Comparison of ENCODE assay signal across 8 cellular contexts in the genomic region with DNA sequence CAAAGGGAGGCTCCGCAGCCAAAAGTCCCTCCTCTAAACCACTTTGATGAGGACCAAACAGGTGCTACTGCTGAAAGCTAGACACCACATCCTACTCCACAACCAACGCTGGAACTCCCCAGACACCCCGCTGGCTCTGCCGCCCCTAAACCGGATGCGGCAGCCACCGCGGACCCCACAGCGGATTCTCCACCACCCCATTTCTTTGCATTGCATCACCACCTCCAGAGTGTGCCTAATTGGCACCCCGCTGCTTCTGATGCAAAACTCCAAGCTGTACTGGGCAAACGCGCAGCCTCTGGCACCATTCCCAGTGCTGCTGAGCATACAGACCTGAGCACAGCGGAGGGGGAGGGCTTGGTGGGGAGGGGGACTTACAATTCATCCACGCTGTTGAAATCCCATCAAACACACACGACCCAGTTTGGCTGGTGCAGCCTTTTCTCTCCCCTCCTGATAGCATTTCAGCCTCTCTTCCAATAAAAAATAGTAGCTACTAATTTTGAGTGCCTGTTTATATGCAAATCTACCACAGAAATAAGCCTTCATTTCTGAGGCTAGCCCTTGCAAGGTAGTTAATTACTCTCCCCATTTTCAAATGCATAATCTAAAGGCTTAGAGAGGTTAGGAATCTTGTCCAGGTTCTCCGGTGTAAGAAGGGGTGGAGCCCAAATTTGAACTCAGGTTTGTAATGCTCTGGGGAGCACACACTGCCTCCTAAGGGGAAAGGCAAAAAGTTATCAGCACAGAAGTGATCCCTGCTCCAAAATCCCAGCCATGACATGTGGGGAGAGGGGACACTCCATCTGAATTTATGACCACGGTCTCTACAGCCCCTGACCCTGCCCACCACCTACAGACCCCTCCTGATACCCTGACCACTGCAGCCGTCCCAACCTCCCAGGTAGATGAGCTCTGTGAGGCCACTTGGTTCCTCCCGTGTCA. TPM values are rescaled to one million over a fixed set of nuclear protein-coding genes. Genes with fewer than 3 reads are reported as not detected.
DNase-seq lines count a peak whose midpoint lies in the region; ATAC-seq, FAIRE-seq and TF ChIP-seq lines count a peak whose summit lies in the region.

No MANE protein-coding gene starts in this region.

- TF ChIP-seq RAD21 in IMR-90 (IDR thresholded peaks at IDR 0.05; ENCODE audit: low read length), result no peak

- intact Hi-C loops in IMR-90 (cut with micrococcal nuclease), result loop anchor here (5.0 kb wide), 1 partner anchor 166 kb away; no protein-coding TSS in a partner anchor
- intact Hi-C loops in activated T-helper 1 cell treated with anti-CD3 and anti-CD28 coated beads, Interleukin-12 subunit alpha, Interleukin-12 subunit beta, Interleukin-2, Interleukin-4 antibody, amounts not matched to agents 30 ng/mL and 10 ng/mL and 1 ng/mL, durations not matched to agents 14 hours and 24 hours and 36 hours (cut with micrococcal nuclease), result loop anchor here (1.0 to 10.0 kb wide), 12 partner anchors 8 to 1602 kb away; partner anchors contain the start of genes ARPC5 and SMG7
- intact Hi-C loops in psoas muscle (cut with DNase I), result no loop called here

- no peak overlapping the region for H3K4ac ChIP-seq in IMR-90 (ENCODE audit: low read depth, low read length)

- H4K8ac ChIP-seq in IMR-90 (ENCODE audit: low read depth in 2 of 2, low read length in 2 of 2), result no peak overlapping the region

- CTCF ChIA-PET in IMR-90 (lab: Yijun Ruan, JAX), result interaction anchor here (1.0 to 1.3 kb wide), 3 partner anchors 11 to 171 kb away, joined by 3 read pairs; no protein-coding TSS in a partner anchor

- H3K4me2 ChIP-seq in IMR-90 (ENCODE audit: low read depth, low read length) (peak overlapping the region; percentile 71; the same call in 1 of the 2 replicates), OCI-LY1 (ENCODE audit: low read length) (peak overlapping the region; percentile 77)

- peak; percentile 94 for DNase-seq in CMK (ENCODE audit: low read depth)
- peak; percentile 25 for DNase-seq in IMR-90
- DNase-seq in activated T-helper 1 cell treated with anti-CD3 and anti-CD28 coated beads, Interleukin-12 subunit alpha, Interleukin-12 subunit beta, Interleukin-2, Interleukin-4 antibody, amounts not matched to agents 30 ng/mL and 10 ng/mL and 1 ng/mL, durations not matched to agents 14 hours and 24 hours and 36 hours (ENCODE audit: low spot score), result peak; percentile 89
- peak; percentile 38 to 48 for DNase-seq in frontal cortex (ENCODE audit: low spot score in 2 of 2)
- DNase-seq in psoas muscle, result peak; percentile 76 to 86
- peak; percentile 72 for DNase-seq in ureter (ENCODE audit: low spot score)

- in situ Hi-C loops in IMR-90 (cut with MboI; ENCODE audit: low sequenced_read_pairs), result no loop called here

- H3K27me3 Mint-ChIP-seq in activated T-helper 1 cell treated with anti-CD3 and anti-CD28 coated beads, Interleukin-12 subunit alpha, Interleukin-12 subunit beta, Interleukin-2, Interleukin-4 antibody, amounts not matched to agents 30 ng/mL and 10 ng/mL and 1 ng/mL, durations not matched to agents 14 hours and 24 hours and 36 hours (ENCODE audit: insufficient read depth), result peaks cover 10% of the 10 kb centered on the region

- no peak overlapping the region for H3K18ac ChIP-seq in IMR-90 (ENCODE audit: low read depth, low read length)

- H2BK120ac ChIP-seq in IMR-90 (ENCODE audit: low read depth, low read length), result no peak overlapping the region

- WGBS in IMR-90 (ENCODE audit: extremely low coverage in 2 of 2, insufficient read length in 1 of 2), 2 experiments, result no CpG with 5 or more reads among the region's 19 CpGs
- 15 to 17% (median 16%) methylated on average over 19 of the region's 19 CpGs for WGBS in psoas muscle, 3 donors

- H4K91ac ChIP-seq in IMR-90 (ENCODE audit: insufficient read depth, low read depth, low read length), result no peak overlapping the region

- POLR2A ChIA-PET in IMR-90 (lab: Charles Lee; ENCODE audit: unreplicated experiment), result no interaction called here

- dilution Hi-C loops in IMR-90 (cut with HindIII; ENCODE audit: low sequenced_read_pairs, unreplicated experiment), result no loop called here

- H2BK5ac ChIP-seq in IMR-90 (ENCODE audit: low read depth, low read length, poor library complexity, severe bottlenecking), result no peak overlapping the region

- TF ChIP-seq POLR2A in IMR-90 (IDR thresholded peaks at IDR 0.05; ENCODE audit: low read depth, low read length), result no peak

- H3K9me1 ChIP-seq in IMR-90 (ENCODE audit: insufficient read depth, low read length), result no peaks in the 10 kb centered on the region; the same call in 1 of the 2 replicates

- H4K20me1 ChIP-seq in IMR-90 (ENCODE audit: insufficient read depth, low read length), result no peaks in the 10 kb centered on the region
- H4K20me1 ChIP-seq in OCI-LY1 (ENCODE audit: insufficient read depth, low read length), result no peaks in the 10 kb centered on the region

- H3K9me3 ChIP-seq in IMR-90 (ENCODE audit: control insufficient read depth, insufficient read depth, low read length), result no peaks in the 10 kb centered on the region
- 0 out of 2 replicates have a peak, but pooled peaks cover 2% of the 10 kb centered on the region for H3K9me3 ChIP-seq in OCI-LY1 (ENCODE audit: low read length)
- no peaks in the 10 kb centered on the region for H3K9me3 ChIP-seq in psoas muscle

- H3K27ac Mint-ChIP-seq in activated T-helper 1 cell treated with anti-CD3 and anti-CD28 coated beads, Interleukin-12 subunit alpha, Interleukin-12 subunit beta, Interleukin-2, Interleukin-4 antibody, amounts not matched to agents 30 ng/mL and 10 ng/mL and 1 ng/mL, durations not matched to agents 14 hours and 24 hours and 36 hours, result peak overlapping the region; percentile 88

- H3K36me3 ChIP-seq in IMR-90 (ENCODE audit: control insufficient read depth, insufficient read depth, low read length) (no peaks in the 10 kb centered on the region), OCI-LY1 (ENCODE audit: insufficient read depth, low read length) (no peaks in the 10 kb centered on the region), psoas muscle (ENCODE audit: insufficient read depth in 1 of 2, low read depth in 1 of 2) (no peaks in the 10 kb centered on the region)

- H3K4me1 ChIP-seq in IMR-90 (ENCODE audit: control insufficient read depth, insufficient read depth, low read length), result peaks cover 11% of the 10 kb centered on the region; the same call in 1 of the 2 replicates
- H3K4me1 ChIP-seq in OCI-LY1 (ENCODE audit: insufficient read depth, low read length, severe bottlenecking), result peaks cover 56% of the 10 kb centered on the region
- H3K4me1 ChIP-seq in psoas muscle, result peaks cover 20% of the 10 kb centered on the region

- no peak overlapping the region for H2AK9ac ChIP-seq in IMR-90 (replicated peaks; ENCODE audit: low read depth, low read length, poor library complexity)

- H4K5ac ChIP-seq in IMR-90 (ENCODE audit: low read depth, low read length), result no peak overlapping the region

- peak; percentile 71 for ATAC-seq in GM21390 (IDR thresholded peaks at IDR 0.05; ENCODE audit: unreplicated experiment)
- ATAC-seq in IMR-90 (ENCODE audit: low read depth), result no peak
- ATAC-seq in psoas muscle, result peak; percentile 24 to 68 (median 46)

- H3K79me2 ChIP-seq in OCI-LY1 (ENCODE audit: insufficient read depth, low read length), result no peaks in the 10 kb centered on the region

- FAIRE-seq in frontal cortex (lab: Jason Lieb, UNC), result no peak

- peaks cover 86% of the 10 kb centered on the region for H3K4me1 Mint-ChIP-seq in activated T-helper 1 cell treated with anti-CD3 and anti-CD28 coated beads, Interleukin-12 subunit alpha, Interleukin-12 subunit beta, Interleukin-2, Interleukin-4 antibody, amounts not matched to agents 30 ng/mL and 10 ng/mL and 1 ng/mL, durations not matched to agents 14 hours and 24 hours and 36 hours (ENCODE audit: low read depth)

- H3F3A ChIP-seq in OCI-LY1 (ENCODE audit: insufficient read depth, low read length), result no peaks in the 10 kb centered on the region

- H2AFZ ChIP-seq in IMR-90 (replicated peaks; ENCODE audit: low read length, poor library complexity), result peak overlapping the region; percentile 48
- no peak overlapping the region for H2AFZ ChIP-seq in OCI-LY1 (ENCODE audit: low read length)

- H3K27me3 ChIP-seq in IMR-90 (ENCODE audit: control insufficient read depth, insufficient read depth, low read length), result peaks cover 18% of the 10 kb centered on the region
- no peaks in the 10 kb centered on the region; the same call in 1 of the 2 replicates for H3K27me3 ChIP-seq in OCI-LY1 (ENCODE audit: insufficient read depth, low read length)
- H3K27me3 ChIP-seq in psoas muscle (ENCODE audit: insufficient read depth in 3 of 3, low read length in 2 of 3), result no peaks in the 10 kb centered on the region

- H3K27ac ChIP-seq in IMR-90 (ENCODE audit: insufficient read depth, low read length), result no peak overlapping the region
- H3K27ac ChIP-seq in OCI-LY1 (ENCODE audit: low read depth, low read length, poor library complexity, severe bottlenecking), result peak overlapping the region; percentile 72
- H3K27ac ChIP-seq in psoas muscle, result peak overlapping the region; percentile 84

- no peak overlapping the region for H3K4me3 ChIP-seq in IMR-90 (ENCODE audit: insufficient read depth, low read depth, low read length)
- H3K4me3 ChIP-seq in OCI-LY1 (ENCODE audit: low read depth, low read length, poor library complexity, severe bottlenecking), result peak overlapping the region; percentile 56
- peak overlapping the region; percentile 58 for H3K4me3 ChIP-seq in psoas muscle

- H3K23ac ChIP-seq in IMR-90 (ENCODE audit: low read depth, low read length), result no peak overlapping the region

- no peak overlapping the region for H3K14ac ChIP-seq in IMR-90 (replicated peaks; ENCODE audit: low read depth, low read length)

- H2BK15ac ChIP-seq in IMR-90 (ENCODE audit: low read depth, low read length), result no peak overlapping the region

- H3K4me3 Mint-ChIP-seq in activated T-helper 1 cell treated with anti-CD3 and anti-CD28 coated beads, Interleukin-12 subunit alpha, Interleukin-12 subunit beta, Interleukin-2, Interleukin-4 antibody, amounts not matched to agents 30 ng/mL and 10 ng/mL and 1 ng/mL, durations not matched to agents 14 hours and 24 hours and 36 hours, result peak overlapping the region; percentile 81

- no peak overlapping the region for H3K56ac ChIP-seq in IMR-90 (ENCODE audit: extremely low read depth, insufficient read depth, low read length)

- H3K79me1 ChIP-seq in IMR-90 (ENCODE audit: low read depth in 1 of 2, low read length in 2 of 2), result no peaks in the 10 kb centered on the region

- no peak overlapping the region for H2AK5ac ChIP-seq in IMR-90 (ENCODE audit: low read depth, low read length)

- BruUV-seq in IMR-90 (replicated peaks; lab: Mats Ljungman, UMichigan), result no TSS peak

- no peak overlapping the region for H2BK20ac ChIP-seq in IMR-90 (ENCODE audit: low read depth, low read length)

- no peak overlapping the region for H3K9ac ChIP-seq in IMR-90 (ENCODE audit: low read depth, low read length)
- no peak overlapping the region; the same call in 1 of the 2 replicates for H3K9ac ChIP-seq in OCI-LY1 (ENCODE audit: low read length)

- H3K9me3 Mint-ChIP-seq in activated T-helper 1 cell treated with anti-CD3 and anti-CD28 coated beads, Interleukin-12 subunit alpha, Interleukin-12 subunit beta, Interleukin-2, Interleukin-4 antibody, amounts not matched to agents 30 ng/mL and 10 ng/mL and 1 ng/mL, durations not matched to agents 14 hours and 24 hours and 36 hours, result peaks cover 10% of the 10 kb centered on the region

- TF ChIP-seq CTCF in IMR-90 (conservative IDR thresholded peaks at IDR 0.05; ENCODE audit: low read depth, low read length) (no peak), OCI-LY1 (IDR thresholded peaks at IDR 0.05; ENCODE audit: low read length) (no peak), psoas muscle (IDR thresholded peaks at IDR 0.05) (no peak)

- H3K9me2 ChIP-seq in OCI-LY1 (ENCODE audit: low read depth, low read length), result no peaks in the 10 kb centered on the region

- H3K36me3 Mint-ChIP-seq in activated T-helper 1 cell treated with anti-CD3 and anti-CD28 coated beads, Interleukin-12 subunit alpha, Interleukin-12 subunit beta, Interleukin-2, Interleukin-4 antibody, amounts not matched to agents 30 ng/mL and 10 ng/mL and 1 ng/mL, durations not matched to agents 14 hours and 24 hours and 36 hours (ENCODE audit: low read depth), result peaks cover 6% of the 10 kb centered on the region

RNA-seq across cellular contexts. Expression of gene RGS16, which starts 12.2 kb away (rescaled TPM):
- total RNA-seq in IMR-90 (2012; rRNA removed) (0.18 and 0.28 TPM in 2 replicates), frontal cortex (1.6 TPM), psoas muscle (10 to 100 TPM in 2 of 4 donors, 1 to 10 TPM in 2; 1.2 to 17.5 (median 6.9) TPM), ureter (22.4 TPM)
- polyA plus RNA-seq in IMR-90 (2012; rRNA removed) (0.15 and 0.16 TPM in 2 replicates), psoas muscle (10 to 100 TPM in 1 of 3 donors, under 1 TPM in 2; 0.72 to 22.5 (median 0.86) TPM)
- 0.08 and 0.15 TPM in 2 replicates for polyA plus RNA-seq in IMR-90 (2012; cell fraction: cytosol; rRNA removed)
- 0.36 and 0.70 TPM in 2 replicates for polyA plus RNA-seq in IMR-90 (2012; cell fraction: nucleus; rRNA removed; ENCODE audit: low replicate concordance)
- 138 and 143 TPM in 2 replicates for total RNA-seq in activated T-helper 1 cell treated with anti-CD3 and anti-CD28 coated beads, Interleukin-12 subunit alpha, Interleukin-12 subunit beta, Interleukin-2, Interleukin-4 antibody, amounts not matched to agents 30 ng/mL and 10 ng/mL and 1 ng/mL, durations not matched to agents 14 hours and 24 hours and 36 hours

RNA-seq across cellular contexts. Expression of gene RNASEL, which starts 27.3 kb away (rescaled TPM):
- total RNA-seq in IMR-90 (2012; rRNA removed), result 6.4 and 6.5 TPM in 2 replicates
- 1.8 and 2.5 TPM in 2 replicates for polyA plus RNA-seq in IMR-90 (2012; rRNA removed)
- polyA plus RNA-seq in IMR-90 (2012; cell fraction: cytosol; rRNA removed), result 0.64 and 0.82 TPM in 2 replicates
- 0.58 and 2.8 TPM in 2 replicates for polyA plus RNA-seq in IMR-90 (2012; cell fraction: nucleus; rRNA removed; ENCODE audit: low replicate concordance)
- total RNA-seq in activated T-helper 1 cell treated with anti-CD3 and anti-CD28 coated beads, Interleukin-12 subunit alpha, Interleukin-12 subunit beta, Interleukin-2, Interleukin-4 antibody, amounts not matched to agents 30 ng/mL and 10 ng/mL and 1 ng/mL, durations not matched to agents 14 hours and 24 hours and 36 hours, result 4.6 and 5.0 TPM in 2 replicates
- 4.1 TPM for total RNA-seq in frontal cortex
- total RNA-seq in psoas muscle, result 1 to 10 TPM; 1.5 to 4.4 (median 2.1) TPM
- 1 to 10 TPM in 1 of 3 donors, under 1 TPM in 2; 0.61 to 3.4 (median 0.82) TPM for polyA plus RNA-seq in psoas muscle
- 15.0 TPM for total RNA-seq in ureter

Comparison
In these comparisons a context has a peak if more than half of its experiments do, and no peak if none do; other contexts are left out.
1. DNase-seq: peak in every context shown above with its lines; median percentile 94 in CMK; 89 in activated T-helper 1 cell treated with anti-CD3 and anti-CD28 coated beads, Interleukin-12 subunit alpha, Interleukin-12 subunit beta, Interleukin-2, Interleukin-4 antibody, amounts not matched to agents 30 ng/mL and 10 ng/mL and 1 ng/mL, durations not matched to agents 14 hours and 24 hours and 36 hours; 81 in psoas muscle; 72 in ureter; 43 in frontal cortex; 25 in IMR-90.
2. intact Hi-C loops: an anchor here in IMR-90 (5.0 kb wide) and activated T-helper 1 cell treated with anti-CD3 and anti-CD28 coated beads, Interleukin-12 subunit alpha, Interleukin-12 subunit beta, Interleukin-2, Interleukin-4 antibody, amounts not matched to agents 30 ng/mL and 10 ng/mL and 1 ng/mL, durations not matched to agents 14 hours and 24 hours and 36 hours (1.0 to 10.0 kb wide); none called in psoas muscle.